Comparison of ENCODE assay signal across 9 cellular contexts in genomic region chr12:38771871-38772270, GRCh38.
DNase-seq lines count a peak whose midpoint lies in the region; ATAC-seq lines count a peak whose summit lies in the region.
"Had no signal": no experiment of that assay in that cellular context is flagged by ENCODE, and none has a peak within 500 bp of the region (broad histone marks: within the 10 kb centered on the region; RNA-seq: fewer than 3 reads in every experiment).

No MANE protein-coding gene starts in this region.

- no peak overlapping the region for H3K56ac ChIP-seq in mesendoderm (ENCODE audit: low read length)

- H2BK120ac ChIP-seq in mesendoderm (ENCODE audit: low read depth, low read length): no peak overlapping the region

- H3K9me3 Mint-ChIP-seq in activated CD4-positive, alpha-beta memory T cell treated with anti-CD3 and anti-CD28 coated beads for 36 hours: no peaks in the 10 kb centered on the region
- H3K9me3 Mint-ChIP-seq in activated CD4-positive, alpha-beta memory T cell treated with anti-CD3 and anti-CD28 coated beads, Interleukin-2, amount 10 ng/mL, durations not matched to agents 7 days and 5 days: no peaks in the 10 kb centered on the region
- H3K9me3 Mint-ChIP-seq in activated naive CD4-positive, alpha-beta T cell treated with anti-CD3 and anti-CD28 coated beads, Interleukin-2, amount 50 U/mL, for 72 hours: no peaks in the 10 kb centered on the region

- H3K4me1 ChIP-seq in mesendoderm (ENCODE audit: control insufficient read depth, low read depth, low read length): no peaks in the 10 kb centered on the region
- H3K4me1 ChIP-seq: esophagus squamous epithelium had no signal

- no peak overlapping the region for H3K4me2 ChIP-seq in mesendoderm (ENCODE audit: low read length)

- peak; percentile 47 for DNase-seq in activated CD4-positive, alpha-beta memory T cell treated with anti-CD3 and anti-CD28 coated beads for 36 hours
- DNase-seq in activated CD4-positive, alpha-beta memory T cell treated with anti-CD3 and anti-CD28 coated beads, Interleukin-2, amount 10 ng/mL, durations not matched to agents 7 days and 5 days: no peak
- peak in 1 of 2 donors; percentile 22 for DNase-seq in activated naive CD4-positive, alpha-beta T cell treated with anti-CD3 and anti-CD28 coated beads, Interleukin-2, amount 50 U/mL, for 72 hours (ENCODE audit: low spot score in 2 of 2)
- no peak for DNase-seq in stimulated activated naive CD8-positive, alpha-beta T cell treated with anti-CD3 and anti-CD28 coated beads, Interleukin-15, Interleukin-2, amounts not matched to agents 100 U/mL and 50 U/mL, for 24 hours
- no peak for DNase-seq in mesendoderm
- DNase-seq in OCI-M2 (lab: John Stamatoyannopoulos, UW; ENCODE audit: unreplicated experiment): no peak
- DNase-seq in GDM1 (lab: John Stamatoyannopoulos, UW): no peak
- DNase-seq: esophagus squamous epithelium had no signal

- no peak overlapping the region for H3K23ac ChIP-seq in mesendoderm (ENCODE audit: low read length)

- H3K27ac Mint-ChIP-seq in activated CD4-positive, alpha-beta memory T cell treated with anti-CD3 and anti-CD28 coated beads for 36 hours: peak overlapping the region; percentile 18
- H3K27ac Mint-ChIP-seq in activated CD4-positive, alpha-beta memory T cell treated with anti-CD3 and anti-CD28 coated beads, Interleukin-2, amount 10 ng/mL, durations not matched to agents 7 days and 5 days: no peak overlapping the region
- H3K27ac Mint-ChIP-seq in activated naive CD4-positive, alpha-beta T cell treated with anti-CD3 and anti-CD28 coated beads, Interleukin-2, amount 50 U/mL, for 72 hours: peak overlapping the region in 1 of 2 donors; percentile 9

- CTCF ChIA-PET in activated CD4-positive, alpha-beta memory T cell treated with anti-CD3 and anti-CD28 coated beads for 36 hours (lab: Charles Lee): interaction anchor here (0.7 kb wide), 1 partner anchor 135 kb away, joined by 3 read pairs; no protein-coding TSS in a partner anchor
- CTCF ChIA-PET in activated CD4-positive, alpha-beta memory T cell treated with anti-CD3 and anti-CD28 coated beads, Interleukin-2, amount 10 ng/mL, durations not matched to agents 7 days and 5 days (lab: Charles Lee): no interaction called here

- H3K4ac ChIP-seq in mesendoderm (ENCODE audit: low read depth, low read length): no peak overlapping the region

- H4K5ac ChIP-seq in mesendoderm (ENCODE audit: low read length): no peak overlapping the region

- intact Hi-C loops in activated CD4-positive, alpha-beta memory T cell treated with anti-CD3 and anti-CD28 coated beads for 36 hours (cut with micrococcal nuclease): no loop called here

- ATAC-seq in HG03097 (IDR thresholded peaks at IDR 0.05; ENCODE audit: low FRiP score, unreplicated experiment): peak; percentile 75
- ATAC-seq in activated naive CD4-positive, alpha-beta T cell treated with anti-CD3 and anti-CD28 coated beads, Interleukin-2, amount 50 U/mL, for 72 hours: peak; percentile 86 to 90
- peak; percentile 76 for ATAC-seq in stimulated activated naive CD8-positive, alpha-beta T cell treated with anti-CD3 and anti-CD28 coated beads, Interleukin-15, Interleukin-2, amounts not matched to agents 100 U/mL and 50 U/mL, for 24 hours

- H3K27ac ChIP-seq in mesendoderm (ENCODE audit: low read depth, low read length): no peak overlapping the region
- H3K27ac ChIP-seq: esophagus squamous epithelium had no signal

- WGBS in mesendoderm (ENCODE audit: extremely low coverage, insufficient coverage, low lambda C conversion rate): no CpG with 5 or more reads among the region's 1 CpG

- H4K8ac ChIP-seq in mesendoderm (ENCODE audit: low read depth, low read length): no peak overlapping the region

- H3K27me3 ChIP-seq in mesendoderm (ENCODE audit: insufficient read depth, low read length, poor library complexity): no peaks in the 10 kb centered on the region
- H3K27me3 ChIP-seq: esophagus squamous epithelium had no signal

- H2BK15ac ChIP-seq in mesendoderm (replicated peaks; ENCODE audit: low read depth): no peak overlapping the region

- no peak overlapping the region for H3K18ac ChIP-seq in mesendoderm (ENCODE audit: low read length)

- no peaks in the 10 kb centered on the region for H3K79me1 ChIP-seq in mesendoderm (ENCODE audit: low read length)

- H3K9ac ChIP-seq in mesendoderm (ENCODE audit: low read length): no peak overlapping the region

- H3K4me3 Mint-ChIP-seq in activated CD4-positive, alpha-beta memory T cell treated with anti-CD3 and anti-CD28 coated beads for 36 hours: peak overlapping the region; percentile 16
- H3K4me3 Mint-ChIP-seq in activated CD4-positive, alpha-beta memory T cell treated with anti-CD3 and anti-CD28 coated beads, Interleukin-2, amount 10 ng/mL, durations not matched to agents 7 days and 5 days: no peak overlapping the region

- peaks cover 12% of the 10 kb centered on the region for H3K4me1 Mint-ChIP-seq in activated CD4-positive, alpha-beta memory T cell treated with anti-CD3 and anti-CD28 coated beads for 36 hours (ENCODE audit: low read depth)
- peaks cover 7% of the 10 kb centered on the region for H3K4me1 Mint-ChIP-seq in activated CD4-positive, alpha-beta memory T cell treated with anti-CD3 and anti-CD28 coated beads, Interleukin-2, amount 10 ng/mL, durations not matched to agents 7 days and 5 days

- no peak overlapping the region for H2AK5ac ChIP-seq in mesendoderm (ENCODE audit: low read length)

- no peaks in the 10 kb centered on the region for H3K36me3 Mint-ChIP-seq in activated CD4-positive, alpha-beta memory T cell treated with anti-CD3 and anti-CD28 coated beads for 36 hours
- H3K36me3 Mint-ChIP-seq in activated CD4-positive, alpha-beta memory T cell treated with anti-CD3 and anti-CD28 coated beads, Interleukin-2, amount 10 ng/mL, durations not matched to agents 7 days and 5 days (ENCODE audit: low read depth): no peaks in the 10 kb centered on the region
- H3K36me3 Mint-ChIP-seq in activated naive CD4-positive, alpha-beta T cell treated with anti-CD3 and anti-CD28 coated beads, Interleukin-2, amount 50 U/mL, for 72 hours: no peaks in the 10 kb centered on the region

- no peaks in the 10 kb centered on the region for H3K36me3 ChIP-seq in mesendoderm (ENCODE audit: control insufficient read depth, insufficient read depth, low read length)

- no peak overlapping the region for H2BK5ac ChIP-seq in mesendoderm (ENCODE audit: low read length)

- no peak overlapping the region for H3K4me3 ChIP-seq in mesendoderm (ENCODE audit: low read length)
- H3K4me3 ChIP-seq: esophagus squamous epithelium had no signal

- H3K79me2 ChIP-seq in mesendoderm (ENCODE audit: control insufficient read depth, insufficient read depth, low read length): no peaks in the 10 kb centered on the region

- H3K27me3 Mint-ChIP-seq in activated CD4-positive, alpha-beta memory T cell treated with anti-CD3 and anti-CD28 coated beads for 36 hours: no peaks in the 10 kb centered on the region
- no peaks in the 10 kb centered on the region for H3K27me3 Mint-ChIP-seq in activated CD4-positive, alpha-beta memory T cell treated with anti-CD3 and anti-CD28 coated beads, Interleukin-2, amount 10 ng/mL, durations not matched to agents 7 days and 5 days

- POLR2A ChIA-PET in activated CD4-positive, alpha-beta memory T cell treated with anti-CD3 and anti-CD28 coated beads for 36 hours (lab: Charles Lee): no interaction called here
- POLR2A ChIA-PET in activated CD4-positive, alpha-beta memory T cell treated with anti-CD3 and anti-CD28 coated beads, Interleukin-2, amount 10 ng/mL, durations not matched to agents 7 days and 5 days (lab: Charles Lee): no interaction called here
